In genomic region chr5:55584398-55585265, GRCh38 we compare ENCODE assay signal across 19 cellular contexts. TPM values are rescaled to one million over a fixed set of nuclear protein-coding genes. Genes with fewer than 3 reads are reported as not detected.
DNase-seq lines count a peak whose midpoint lies in the region; ATAC-seq, FAIRE-seq and TF ChIP-seq lines count a peak whose summit lies in the region.
"Had no signal": no experiment of that assay in that cellular context is flagged by ENCODE, and none has a peak within 500 bp of the region (broad histone marks: within the 10 kb centered on the region; RNA-seq: fewer than 3 reads in every experiment).

No MANE protein-coding gene starts in this region.

- WGBS in liver: 60% methylated on average over 3 of the region's 3 CpGs
- WGBS in right lobe of liver (ENCODE audit: insufficient coverage, low coverage, low lambda C conversion rate, missing lambda C conversion rate): 53% methylated on average over 3 of the region's 3 CpGs
- 74% methylated on average over 2 of the region's 3 CpGs for WGBS in mesenchymal stem cell

- H3K27me3 ChIP-seq in liver (ENCODE audit: control insufficient read depth in 4 of 4, insufficient read depth in 4 of 4, low read length in 3 of 4): no peaks in the 10 kb centered on the region
- H3K27me3 ChIP-seq in right lobe of liver: no peaks in the 10 kb centered on the region
- H3K27me3 ChIP-seq in mesenchymal stem cell (ENCODE audit: control insufficient read depth in 1 of 2, insufficient read depth in 1 of 2, low read length in 2 of 2): no peaks in the 10 kb centered on the region

- H3K18ac ChIP-seq in mesenchymal stem cell (ENCODE audit: low read depth in 1 of 2, low read length in 2 of 2): no peak overlapping the region

- ATAC-seq in right lobe of liver: no peak
- ATAC-seq in Right ventricle myocardium superior (ENCODE audit: poor library complexity): peak; percentile 85
- no peak for ATAC-seq in activated CD4-positive, CD25-positive, alpha-beta regulatory T cell treated with anti-CD3 and anti-CD28 coated beads, Interleukin-2, amount 50 U/mL, for 24 hours

- H3K4ac ChIP-seq in mesenchymal stem cell (ENCODE audit: low read depth in 1 of 2, low read length in 2 of 2): no peak overlapping the region

- H3K9ac ChIP-seq in liver (ENCODE audit: low read depth in 1 of 2, low read length in 2 of 2): no peak overlapping the region
- no peak overlapping the region for H3K9ac ChIP-seq in mesenchymal stem cell (ENCODE audit: low read length)

- H3K4me1 ChIP-seq in liver (ENCODE audit: control insufficient read depth in 4 of 4, insufficient read depth in 4 of 4, low read length in 3 of 4) (no peaks in the 10 kb centered on the region), right lobe of liver (no peaks in the 10 kb centered on the region), mesenchymal stem cell (ENCODE audit: control insufficient read depth, insufficient read depth, low read depth, low read length) (no peaks in the 10 kb centered on the region)

- no peak overlapping the region for H2BK5ac ChIP-seq in mesenchymal stem cell (ENCODE audit: low read depth, low read length, poor library complexity, severe bottlenecking)

- H3K9me3 ChIP-seq in liver (ENCODE audit: control insufficient read depth in 4 of 4, low read length in 3 of 4): no peaks in the 10 kb centered on the region
- no peaks in the 10 kb centered on the region for H3K9me3 ChIP-seq in right lobe of liver
- H3K9me3 ChIP-seq in mesenchymal stem cell (ENCODE audit: control insufficient read depth, low read length): no peaks in the 10 kb centered on the region

- no peak overlapping the region for H3K4me3 Mint-ChIP-seq in immature natural killer cell

- no peak overlapping the region for H4K91ac ChIP-seq in mesenchymal stem cell (ENCODE audit: low read length)

- FAIRE-seq in urothelium cell line (lab: Jason Lieb, UNC): no peak
- FAIRE-seq: H54 had no signal

- no peaks in the 10 kb centered on the region for H3K36me3 Mint-ChIP-seq in immature natural killer cell

- TF ChIP-seq RAD21 in liver (IDR thresholded peaks at IDR 0.05): no peak

- intact Hi-C loops in right lobe of liver (cut with DNase I): no loop called here
- intact Hi-C loops in Right ventricle myocardium superior (cut with DNase I): no loop called here

- H3K27ac ChIP-seq in liver (ENCODE audit: low read depth in 1 of 2, low read length in 2 of 2) (no peak overlapping the region), right lobe of liver (no peak overlapping the region), mesenchymal stem cell (ENCODE audit: low read length, poor library complexity, severe bottlenecking) (no peak overlapping the region)
- H3K27ac ChIP-seq: RWPE1 had no signal

- no peak overlapping the region for H3K23ac ChIP-seq in mesenchymal stem cell (ENCODE audit: low read length in 2 of 2)

- H3K14ac ChIP-seq in mesenchymal stem cell (ENCODE audit: low read length in 2 of 2): no peak overlapping the region

- no peak overlapping the region for H3K4me2 ChIP-seq in mesenchymal stem cell (ENCODE audit: low read length, poor library complexity, severe bottlenecking)

- DNase-seq in right lobe of liver (no peak), Right ventricle myocardium superior (no peak), mesenchymal stem cell (peak; percentile 26), immature natural killer cell (no peak), urothelium cell line (ENCODE audit: low spot score) (no peak), SIG-M5 treated with dmso at 0.1 percent for 504 hours (lab: John Stamatoyannopoulos, UW; ENCODE audit: unreplicated experiment) (no peak)
- DNase-seq: C1 segment of cervical spinal cord, COR-L47, EL, KG1, NCI-H1436, NCI-H2029, NCI-H2171 treated with DMSO at 0.1 percent for 48 hours, NCI-H748 treated with DMSO at 0.1 percent for 48 hours, OCI-M1 had no signal

- H3K79me1 ChIP-seq in mesenchymal stem cell (replicated peaks; ENCODE audit: low read length, poor library complexity, severe bottlenecking): no peaks in the 10 kb centered on the region

- H2BK12ac ChIP-seq in mesenchymal stem cell (ENCODE audit: low read length in 2 of 2): no peak overlapping the region

- H3K4me1 Mint-ChIP-seq in immature natural killer cell: no peaks in the 10 kb centered on the region

- H3K4me3 ChIP-seq in liver (ENCODE audit: low read depth in 1 of 3, low read length in 3 of 3) (no peak overlapping the region), right lobe of liver (no peak overlapping the region), mesenchymal stem cell (ENCODE audit: insufficient read depth in 1 of 2, low read depth in 1 of 2, low read length in 2 of 2) (no peak overlapping the region)

- no peak overlapping the region for H4K8ac ChIP-seq in mesenchymal stem cell (ENCODE audit: low read length)

- no peak overlapping the region for H3K27ac Mint-ChIP-seq in immature natural killer cell

- peaks cover 0 to 2% (median 2%) of the 10 kb centered on the region in 3 donors for H3K27me3 Mint-ChIP-seq in immature natural killer cell (ENCODE audit: low read depth in 3 of 3)

- no peak overlapping the region for H2AFZ ChIP-seq in mesenchymal stem cell (ENCODE audit: low read depth, low read length)

- no peak overlapping the region for H2BK15ac ChIP-seq in mesenchymal stem cell (ENCODE audit: low read depth, poor library complexity, severe bottlenecking)

- H2BK120ac ChIP-seq in mesenchymal stem cell (ENCODE audit: low read depth, low read length): no peak overlapping the region

- TF ChIP-seq CTCF in liver (IDR thresholded peaks at IDR 0.05; ENCODE audit: low read depth, low read length, missing input control): no peak
- TF ChIP-seq CTCF in right lobe of liver (IDR thresholded peaks at IDR 0.05): no peak

- H3K36me3 ChIP-seq in liver (ENCODE audit: control insufficient read depth in 4 of 4, insufficient read depth in 3 of 4, low read depth in 1 of 4, low read length in 3 of 4) (no peaks in the 10 kb centered on the region), right lobe of liver (no peaks in the 10 kb centered on the region), mesenchymal stem cell (ENCODE audit: control insufficient read depth in 1 of 2, insufficient read depth in 2 of 2, low read depth in 1 of 2, low read length in 2 of 2) (no peaks in the 10 kb centered on the region)

- H3K9me3 Mint-ChIP-seq in immature natural killer cell: peaks cover 0 to 1% (median 0%) of the 10 kb centered on the region in 6 donors

- no peak for TF ChIP-seq POLR2A in right lobe of liver (IDR thresholded peaks at IDR 0.05)

- H2AK5ac ChIP-seq in mesenchymal stem cell (ENCODE audit: low read length, severe bottlenecking): no peak overlapping the region

TF ChIP-seq in liver, 16 proteins besides CTCF, POLR2A, EP300 and RAD21:
- TF ChIP-seq GABPA (IDR thresholded peaks at IDR 0.05 in 1 of 2, conservative IDR thresholded peaks at IDR 0.05 in 1 of 2) (no peak), NR2F2 (IDR thresholded peaks at IDR 0.05) (peak; percentile 60)

RNA-seq across cellular contexts. Expression of gene PLPP1, which starts 49.9 kb away (rescaled TPM):
- total RNA-seq in liver (100 to 1,000 TPM in 1 of 2 donors, 10 to 100 TPM in 1; 23.4 to 149 TPM), right lobe of liver (100 to 1,000 TPM in 2 of 6 experiments, 10 to 100 TPM in 4; 23.3 to 145 (median 36.0) TPM), Right ventricle myocardium superior (75.9 TPM)
- polyA plus RNA-seq in liver (10 to 100 TPM; 61.4 to 75.9 TPM), immature natural killer cell (1 to 10 TPM; 2.2 to 9.8 (median 3.4) TPM)
- 45.6 TPM for polyA plus RNA-seq in mesenchymal stem cell (2013, experiment 1 of 2)
- polyA plus RNA-seq in mesenchymal stem cell (2013, experiment 2 of 2): 48.1 TPM
